ENCODE assay signal across 8 cellular contexts in genomic region chr19:55005684-55006488, GRCh38. TPM values are rescaled to one million over a fixed set of nuclear protein-coding genes. Genes with fewer than 3 reads are reported as not detected.
DNase-seq lines count a peak whose midpoint lies in the region; ATAC-seq and TF ChIP-seq lines count a peak whose summit lies in the region.

No MANE protein-coding gene starts in this region.

- peak overlapping the region; percentile 77 for H2AFZ ChIP-seq in neural cell (ENCODE audit: low read depth, low read length)

- peak overlapping the region; percentile 43 for H3K4me2 ChIP-seq in neural cell (ENCODE audit: low read length)

- no peak for TF ChIP-seq RAD21 in neural cell (conservative IDR thresholded peaks at IDR 0.05)

- H3K27me3 ChIP-seq in endodermal cell (ENCODE audit: control insufficient read depth, insufficient read depth, low read length, poor library complexity, severe bottlenecking), result no peaks in the 10 kb centered on the region
- peaks cover 3% of the 10 kb centered on the region for H3K27me3 ChIP-seq in neural cell (ENCODE audit: insufficient read depth, low read depth, low read length)
- H3K27me3 ChIP-seq in testis, result no peaks in the 10 kb centered on the region

- peak; percentile 33 for TF ChIP-seq EP300 in neural cell (conservative IDR thresholded peaks at IDR 0.05; ENCODE audit: poor library complexity, severe bottlenecking)

- peaks cover 23% of the 10 kb centered on the region for H3K4me1 Mint-ChIP-seq in activated CD4-positive, alpha-beta memory T cell treated with anti-CD3 and anti-CD28 coated beads for 36 hours (ENCODE audit: low read depth)
- H3K4me1 Mint-ChIP-seq in endodermal cell, result peaks cover 35% of the 10 kb centered on the region

- no peaks in the 10 kb centered on the region for H4K20me1 ChIP-seq in neural cell (ENCODE audit: insufficient read depth)

- peaks cover 5% of the 10 kb centered on the region for H3K79me2 ChIP-seq in neural cell (replicated peaks; ENCODE audit: insufficient read depth, low read length)

- H3K4me3 ChIP-seq in endodermal cell (ENCODE audit: low read length) (peak overlapping the region; percentile 96), neural cell (ENCODE audit: low read length) (peak overlapping the region; percentile 65), testis (peak overlapping the region; percentile 34 to 68)

- no peaks in the 10 kb centered on the region for H3F3A ChIP-seq in neural cell (ENCODE audit: insufficient read depth, low read length, poor library complexity, severe bottlenecking)

- H3K27ac Mint-ChIP-seq in activated CD4-positive, alpha-beta memory T cell treated with anti-CD3 and anti-CD28 coated beads for 36 hours, result peak overlapping the region; percentile 77
- peak overlapping the region; percentile 99 for H3K27ac Mint-ChIP-seq in endodermal cell

- peak; percentile 80 for ATAC-seq in HG02571 (IDR thresholded peaks at IDR 0.05; ENCODE audit: unreplicated experiment)

- H3K9me3 Mint-ChIP-seq in activated CD4-positive, alpha-beta memory T cell treated with anti-CD3 and anti-CD28 coated beads for 36 hours, result peaks cover 49% of the 10 kb centered on the region
- peaks cover 12% of the 10 kb centered on the region for H3K9me3 Mint-ChIP-seq in endodermal cell

- POLR2A ChIA-PET in activated CD4-positive, alpha-beta memory T cell treated with anti-CD3 and anti-CD28 coated beads for 36 hours (lab: Charles Lee), result interaction anchor here (0.6 kb wide), 1 partner anchor 482 kb away, joined by 3 read pairs; no protein-coding TSS in a partner anchor

- peaks cover 8% of the 10 kb centered on the region for H3K9me3 ChIP-seq in endodermal cell (ENCODE audit: control insufficient read depth, low read length)
- H3K9me3 ChIP-seq in neural cell (ENCODE audit: low read length), result no peaks in the 10 kb centered on the region
- H3K9me3 ChIP-seq in testis, result no peaks in the 10 kb centered on the region

- DNase-seq in DMS 273 treated with DMSO at 0.1 percent for 48 hours (lab: John Stamatoyannopoulos, UW) (peak; percentile 0), NCI-H748 (lab: John Stamatoyannopoulos, UW; ENCODE audit: unreplicated experiment) (peak; percentile 95), endodermal cell (peak; percentile 88), testis (peak; percentile 68), ACHN (no peak)
- DNase-seq in activated CD4-positive, alpha-beta memory T cell treated with anti-CD3 and anti-CD28 coated beads for 36 hours, result peak; percentile 61

- H3K9ac ChIP-seq in endodermal cell (ENCODE audit: extremely low read depth, low read length, poor library complexity, severe bottlenecking) (peak overlapping the region; percentile 94), neural cell (ENCODE audit: low read length) (peak overlapping the region; percentile 49)

- peaks cover 47% of the 10 kb centered on the region for H3K36me3 Mint-ChIP-seq in activated CD4-positive, alpha-beta memory T cell treated with anti-CD3 and anti-CD28 coated beads for 36 hours
- peaks cover 83% of the 10 kb centered on the region for H3K36me3 Mint-ChIP-seq in endodermal cell (ENCODE audit: low read depth)

- H3K4me3 Mint-ChIP-seq in activated CD4-positive, alpha-beta memory T cell treated with anti-CD3 and anti-CD28 coated beads for 36 hours, result peak overlapping the region; percentile 85
- H3K4me3 Mint-ChIP-seq in endodermal cell, result peak overlapping the region; percentile 80

- H3K27ac ChIP-seq in endodermal cell (ENCODE audit: low read depth, low read length) (peak overlapping the region; percentile 65), neural cell (ENCODE audit: low read length) (peak overlapping the region; percentile 72), testis (peak overlapping the region; percentile 3 to 42)

- peak; percentile 24 for TF ChIP-seq POLR2A in testis (IDR thresholded peaks at IDR 0.05)

- H3K36me3 ChIP-seq in endodermal cell (ENCODE audit: control insufficient read depth, insufficient read depth, low read length) (peaks cover 39% of the 10 kb centered on the region), neural cell (ENCODE audit: insufficient read depth, low read length) (no peaks in the 10 kb centered on the region), testis (ENCODE audit: low read depth, missing control alignments) (no peaks in the 10 kb centered on the region)

- TF ChIP-seq CTCF in endodermal cell (conservative IDR thresholded peaks at IDR 0.05), result no peak
- no peak for TF ChIP-seq CTCF in neural cell (IDR thresholded peaks at IDR 0.05; ENCODE audit: poor library complexity, severe bottlenecking)
- TF ChIP-seq CTCF in testis (IDR thresholded peaks at IDR 0.05), result no peak

- WGBS in endodermal cell (ENCODE audit: insufficient coverage in 1 of 2, insufficient read length in 1 of 2), 2 experiments, result 28 to 40% methylated on average over 8 to 10 of the region's 10 CpGs
- 42% methylated on average over 10 of the region's 10 CpGs for WGBS in testis, 2 donors

- intact Hi-C loops in activated CD4-positive, alpha-beta memory T cell treated with anti-CD3 and anti-CD28 coated beads for 36 hours (cut with micrococcal nuclease), result loop anchor here (1.0 kb wide), 1 partner anchor 57 kb away; the partner anchor contains the start of gene RDH13
- intact Hi-C loops in testis (cut with DNase I; ENCODE audit: low total_unique reads), result no loop called here

- CTCF ChIA-PET in activated CD4-positive, alpha-beta memory T cell treated with anti-CD3 and anti-CD28 coated beads for 36 hours (lab: Charles Lee), result no interaction called here

- peaks cover 7% of the 10 kb centered on the region for H3K27me3 Mint-ChIP-seq in activated CD4-positive, alpha-beta memory T cell treated with anti-CD3 and anti-CD28 coated beads for 36 hours
- H3K27me3 Mint-ChIP-seq in endodermal cell (ENCODE audit: insufficient read depth), result peaks cover 2% of the 10 kb centered on the region

- in situ Hi-C loops in ACHN (cut with HindIII; ENCODE audit: low pct_ligation_motif_present, low pct_unique_long_range_greater_than_20kb, low sequenced_read_pairs), result no loop called here

- H3K4me1 ChIP-seq in endodermal cell (ENCODE audit: control insufficient read depth, insufficient read depth, low read length), result no peaks in the 10 kb centered on the region
- H3K4me1 ChIP-seq in testis, result no peaks in the 10 kb centered on the region

- H3K9me2 ChIP-seq in neural cell (ENCODE audit: insufficient read depth, low read length), result no peaks in the 10 kb centered on the region

TF ChIP-seq in neural cell, 6 proteins besides CTCF, POLR2A, EP300 and RAD21 (continues in another document):
- no peak for TF ChIP-seq EZH2 (IDR thresholded peaks at IDR 0.05; ENCODE audit: borderline replicate concordance, insufficient read depth, low read length, poor library complexity, severe bottlenecking)
- TF ChIP-seq POLR2AphosphoS5 (IDR thresholded peaks at IDR 0.05), result peak; percentile 89

RNA-seq across cellular contexts. Expression of gene GP6, which starts 32.2 kb away (rescaled TPM):
- not detected for total RNA-seq in activated CD4-positive, alpha-beta memory T cell treated with anti-CD3 and anti-CD28 coated beads for 36 hours
- total RNA-seq in endodermal cell (under 1 TPM in 1 of 2 donors, not detected in 1; 0.22 TPM), testis (1 to 10 TPM; 1.1 to 3.2 TPM)
- polyA plus RNA-seq in endodermal cell (2013, experiment 1 of 2), result not detected
- 0.41 TPM for polyA plus RNA-seq in endodermal cell (2013, experiment 2 of 2)
- polyA plus RNA-seq in neural cell (0.31 TPM in 1 of 2 replicates, not detected in the other), testis (ENCODE audit: insufficient read depth, low read depth, low replicate concordance) (5.3 TPM)
- polyA minus RNA-seq in neural cell, result not detected in 2 replicates

RNA-seq across cellular contexts. Expression of gene NLRP2, which starts 39.7 kb away (rescaled TPM):
- total RNA-seq in activated CD4-positive, alpha-beta memory T cell treated with anti-CD3 and anti-CD28 coated beads for 36 hours, result 10 to 100 TPM in 1 of 2 experiments, 1 to 10 TPM in 1; 8.1 to 10.3 TPM
- total RNA-seq in endodermal cell, result 100 to 1,000 TPM in 1 of 2 donors, 10 to 100 TPM in 1; 11.4 to 130 TPM
- 57.9 TPM for polyA plus RNA-seq in endodermal cell (2013, experiment 1 of 2)
- 58.3 TPM for polyA plus RNA-seq in endodermal cell (2013, experiment 2 of 2)
- not detected in 2 replicates for polyA plus RNA-seq in neural cell
- polyA minus RNA-seq in neural cell, result not detected in 2 replicates
- total RNA-seq in testis, result 10 to 100 TPM; 41.9 to 46.4 TPM
- 42.6 TPM for polyA plus RNA-seq in testis (ENCODE audit: insufficient read depth, low read depth, low replicate concordance)

RNA-seq across cellular contexts. Expression of gene RDH13, which starts 57.1 kb away (rescaled TPM):
- total RNA-seq in activated CD4-positive, alpha-beta memory T cell treated with anti-CD3 and anti-CD28 coated beads for 36 hours, result 10 to 100 TPM; 11.0 to 12.8 TPM
- total RNA-seq in endodermal cell (10 to 100 TPM; 20.6 to 39.0 TPM), testis (10 to 100 TPM; 22.5 to 24.3 TPM)
- polyA plus RNA-seq in endodermal cell (2013, experiment 1 of 2), result 9.6 TPM
- polyA plus RNA-seq in endodermal cell (2013, experiment 2 of 2), result 9.2 TPM
- polyA plus RNA-seq in neural cell (9.8 and 14.2 TPM in 2 replicates), testis (ENCODE audit: insufficient read depth, low read depth, low replicate concordance) (13.9 TPM)
- polyA minus RNA-seq in neural cell, result 20.0 and 21.1 TPM in 2 replicates

RNA-seq across cellular contexts. Expression of gene NLRP7, which starts 58.6 kb away (rescaled TPM):
- not detected for total RNA-seq in activated CD4-positive, alpha-beta memory T cell treated with anti-CD3 and anti-CD28 coated beads for 36 hours
- total RNA-seq in endodermal cell (1 to 10 TPM in 1 of 2 donors, under 1 TPM in 1; 0.93 to 1.0 TPM), testis (10 to 100 TPM in 1 of 2 donors, 1 to 10 TPM in 1; 9.0 to 11.7 TPM)
- polyA plus RNA-seq in endodermal cell (2013, experiment 1 of 2), result not detected
- polyA plus RNA-seq in endodermal cell (2013, experiment 2 of 2), result not detected
- polyA plus RNA-seq in neural cell (not detected in 2 replicates), testis (ENCODE audit: insufficient read depth, low read depth, low replicate concordance) (14.5 TPM)
- not detected in 2 replicates for polyA minus RNA-seq in neural cell
